In genomic region chr13:34031629-34032028, GRCh38 we compare ENCODE assay signal across 33 cellular contexts.
"Had no signal": no experiment of that assay in that cellular context is flagged by ENCODE, and none has a peak within 500 bp of the region (broad histone marks: within the 10 kb centered on the region; RNA-seq: fewer than 3 reads in every experiment).

No MANE protein-coding gene starts in this region.

- H3K4me3 ChIP-seq: coronary artery, dorsolateral prefrontal cortex had no signal

- H3K27ac Mint-ChIP-seq: activated B cell treated with CpG ODN at 0.5 μM for 24 hours; activated CD8-positive, alpha-beta T cell treated with anti-CD3 and anti-CD28 coated beads for 36 hours; activated naive CD8-positive, alpha-beta T cell; activated T-helper 17 cell treated with anti-CD3 and anti-CD28 coated beads, Interleukin-2, amount 50 U/mL, for 72 hours; dendritic cell treated with granulocyte-macrophage colony-stimulating factor and Interleukin-4, amounts not matched to agents 40 ng/mL and 50 ng/mL, for 4 days; endodermal cell; T-helper 17 cell; T-helper 2 cell treated with Interferon-gamma antibody and Interleukin-4, amounts not matched to agents 5 μg/mL and 100 μg/mL, for 36 hours had no signal

- H3K36me3 ChIP-seq: brain microvascular endothelial cell, WERI-Rb-1 had no signal

- H3K36me3 Mint-ChIP-seq: activated naive CD8-positive, alpha-beta T cell had no signal

- H3K4me3 Mint-ChIP-seq: activated B cell treated with CpG ODN at 0.5 μM for 24 hours; activated CD8-positive, alpha-beta T cell treated with anti-CD3 and anti-CD28 coated beads for 36 hours; activated naive CD8-positive, alpha-beta T cell; activated T-cell treated with anti-CD3 and anti-CD28 coated beads, Interleukin-2, amount 50 U/mL, for 4 hours; activated T-helper 17 cell treated with anti-CD3 and anti-CD28 coated beads, Interleukin-2, amount 50 U/mL, for 72 hours; central memory CD8-positive, alpha-beta T cell; dendritic cell treated with granulocyte-macrophage colony-stimulating factor and Interleukin-4, amounts not matched to agents 40 ng/mL and 50 ng/mL, for 4 days; endodermal cell; T-helper 17 cell; T-helper 2 cell treated with Interferon-gamma antibody and Interleukin-4, amounts not matched to agents 5 μg/mL and 100 μg/mL, for 36 hours had no signal

- DNase-seq: activated B cell treated with CpG ODN at 0.5 μM for 24 hours; activated CD4-positive, alpha-beta T cell treated with anti-CD3 and anti-CD28 coated beads for 48 hours; activated CD4-positive, alpha-beta T cell treated with anti-CD3 and anti-CD28 coated beads, Interleukin-2, amount 50 U/mL, for 1 hour; activated CD4-positive, alpha-beta T cell treated with anti-CD3 and anti-CD28 coated beads, Interleukin-2, amount 50 U/mL, for 48 hours; activated CD8-positive, alpha-beta memory T cell treated with anti-CD3 and anti-CD28 coated beads for 24 hours; activated CD8-positive, alpha-beta T cell treated with anti-CD3 and anti-CD28 coated beads for 36 hours; activated effector memory CD4-positive, alpha-beta T cell treated with Interleukin-2 at 50 U/mL for 16 hours; activated gamma-delta T cell treated with Interleukin-2 at 50 U/mL for 16 hours; activated naive CD4-positive, alpha-beta T cell treated with anti-CD3 and anti-CD28 coated beads, Interleukin-2, amount 50 U/mL, for 16 hours; activated naive CD4-positive, alpha-beta T cell treated with Interleukin-2 at 50 U/mL for 16 hours; activated T-cell treated with anti-CD3 and anti-CD28 coated beads, Interleukin-2, amount 50 U/mL, for 4 hours; amniotic stem cell; anterior cingulate cortex; brain microvascular endothelial cell; dorsolateral prefrontal cortex; effector memory CD4-positive, alpha-beta T cell; endodermal cell; foreskin fibroblast; head of caudate nucleus; T-helper 17 cell; T1000; WERI-Rb-1 had no signal

- H3K27me3 Mint-ChIP-seq: activated B cell treated with CpG ODN at 0.5 μM for 24 hours; activated CD8-positive, alpha-beta T cell treated with anti-CD3 and anti-CD28 coated beads for 36 hours; activated T-helper 17 cell treated with anti-CD3 and anti-CD28 coated beads, Interleukin-2, amount 50 U/mL, for 72 hours; central memory CD8-positive, alpha-beta T cell; dendritic cell treated with granulocyte-macrophage colony-stimulating factor and Interleukin-4, amounts not matched to agents 40 ng/mL and 50 ng/mL, for 4 days; T-helper 17 cell had no signal

- FAIRE-seq: astrocyte, bronchial epithelial cell, frontal cortex had no signal

- H3K4me1 Mint-ChIP-seq: activated B cell treated with CpG ODN at 0.5 μM for 24 hours; activated T-helper 17 cell treated with anti-CD3 and anti-CD28 coated beads, Interleukin-2, amount 50 U/mL, for 72 hours; central memory CD8-positive, alpha-beta T cell; endodermal cell; T-helper 17 cell had no signal

- H3K27me3 ChIP-seq: brain microvascular endothelial cell, dorsolateral prefrontal cortex had no signal

- ATAC-seq: activated CD4-positive, CD25-positive, alpha-beta regulatory T cell treated with anti-CD3 and anti-CD28 coated beads, Interleukin-2, amount 50 U/mL, for 24 hours; activated CD8-positive, alpha-beta T cell treated with anti-CD3 and anti-CD28 coated beads for 36 hours; activated T-cell treated with anti-CD3 and anti-CD28 coated beads, Interleukin-2, amount 50 U/mL, for 4 hours; activated T-helper 17 cell treated with anti-CD3 and anti-CD28 coated beads, Interleukin-2, amount 50 U/mL, for 72 hours; esophagus mucosa; T-helper 17 cell had no signal

- H3K27ac ChIP-seq: brain microvascular endothelial cell, coronary artery, dorsolateral prefrontal cortex, WERI-Rb-1 had no signal
